ENCODE assay signal across 21 cellular contexts in the genomic region with DNA sequence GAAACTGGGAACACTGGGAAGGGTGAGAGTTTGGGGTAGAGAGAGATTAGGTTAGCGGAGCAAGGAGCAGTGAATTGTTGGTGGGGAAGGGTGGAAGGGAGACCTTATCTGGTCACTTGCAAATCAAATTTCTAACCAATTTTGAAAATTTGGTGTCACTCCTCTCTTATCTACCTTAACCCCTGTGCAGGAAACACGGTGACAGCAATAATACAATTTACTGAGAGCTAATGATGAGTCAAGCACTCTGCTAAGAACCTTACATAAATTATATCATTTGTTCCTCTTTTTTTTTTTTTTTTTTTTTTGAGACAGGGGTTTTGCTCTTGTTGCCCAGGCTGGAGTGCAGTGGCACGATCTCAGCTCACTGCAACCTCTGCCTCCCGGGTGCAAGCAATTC.
"Had no signal": no experiment of that assay in that cellular context is flagged by ENCODE, and none has a peak within 500 bp of the region (broad histone marks: within the 10 kb centered on the region; RNA-seq: fewer than 3 reads in every experiment).

No MANE protein-coding gene starts in this region.

- H3K4me1 Mint-ChIP-seq: activated CD4-positive, alpha-beta T cell treated with anti-CD3 and anti-CD28 coated beads, Interleukin-2, amount 10 ng/mL, durations not matched to agents 7 days and 5 days had no signal

- ATAC-seq: activated CD4-positive, CD25-positive, alpha-beta regulatory T cell treated with anti-CD3 and anti-CD28 coated beads, Interleukin-2, amount 50 U/mL, for 24 hours; activated naive CD4-positive, alpha-beta T cell treated with anti-CD3 and anti-CD28 coated beads, Interleukin-2, amount 50 U/mL, for 72 hours; stimulated activated naive CD8-positive, alpha-beta T cell treated with anti-CD3 and anti-CD28 coated beads, Interleukin-15, Interleukin-2, amounts not matched to agents 100 U/mL and 50 U/mL, for 24 hours had no signal

- H3K4me3 ChIP-seq: dorsolateral prefrontal cortex, lung, right atrium auricular region, tibial nerve, uterus had no signal

- H3K9me3 Mint-ChIP-seq: activated naive CD4-positive, alpha-beta T cell treated with anti-CD3 and anti-CD28 coated beads, Interleukin-2, amount 50 U/mL, for 72 hours had no signal

- H3K27ac ChIP-seq: dorsolateral prefrontal cortex, epithelial cell of prostate, right atrium auricular region, tibial nerve, uterus had no signal

- H3K27me3 Mint-ChIP-seq: activated CD4-positive, alpha-beta T cell treated with anti-CD3 and anti-CD28 coated beads, Interleukin-2, amount 10 ng/mL, durations not matched to agents 7 days and 5 days had no signal

- DNase-seq: activated CD4-positive, alpha-beta T cell treated with anti-CD3 and anti-CD28 coated beads, Interleukin-2, amount 10 ng/mL, durations not matched to agents 7 days and 5 days; activated CD8-positive, alpha-beta memory T cell treated with anti-CD3 and anti-CD28 coated beads for 24 hours; activated CD8-positive, alpha-beta memory T cell treated with anti-CD3 and anti-CD28 coated beads, Interleukin-2, amount 50 U/mL, for 48 hours; activated effector memory CD4-positive, alpha-beta T cell treated with Interleukin-2 at 50 U/mL for 16 hours; activated T-cell treated with anti-CD3 and anti-CD28 coated beads, Interleukin-2, amount 50 U/mL, for 48 hours; dorsolateral prefrontal cortex; foreskin fibroblast; midbrain; occipital lobe; posterior cingulate gyrus; stimulated activated naive CD8-positive, alpha-beta T cell treated with anti-CD3 and anti-CD28 coated beads, Interleukin-15, Interleukin-2, amounts not matched to agents 100 U/mL and 50 U/mL, for 24 hours; T-helper 1 cell; T-helper 9 cell; uterus had no signal

- H3K27ac Mint-ChIP-seq: activated CD4-positive, alpha-beta T cell treated with anti-CD3 and anti-CD28 coated beads, Interleukin-2, amount 10 ng/mL, durations not matched to agents 7 days and 5 days; activated naive CD4-positive, alpha-beta T cell treated with anti-CD3 and anti-CD28 coated beads, Interleukin-2, amount 50 U/mL, for 72 hours had no signal

- FAIRE-seq: keratinocyte had no signal

- H3K4me1 ChIP-seq: right atrium auricular region, tibial nerve, uterus had no signal

- H3K9me3 ChIP-seq: right atrium auricular region, tibial nerve, uterus had no signal

- H3K4me3 Mint-ChIP-seq: activated CD4-positive, alpha-beta T cell treated with anti-CD3 and anti-CD28 coated beads, Interleukin-2, amount 10 ng/mL, durations not matched to agents 7 days and 5 days had no signal

- H3K27me3 ChIP-seq: dorsolateral prefrontal cortex, right atrium auricular region, tibial nerve, uterus had no signal

- H3K36me3 ChIP-seq: right atrium auricular region, tibial nerve, uterus had no signal
